Comparison of ENCODE assay signal across 8 cellular contexts in the genomic region with DNA sequence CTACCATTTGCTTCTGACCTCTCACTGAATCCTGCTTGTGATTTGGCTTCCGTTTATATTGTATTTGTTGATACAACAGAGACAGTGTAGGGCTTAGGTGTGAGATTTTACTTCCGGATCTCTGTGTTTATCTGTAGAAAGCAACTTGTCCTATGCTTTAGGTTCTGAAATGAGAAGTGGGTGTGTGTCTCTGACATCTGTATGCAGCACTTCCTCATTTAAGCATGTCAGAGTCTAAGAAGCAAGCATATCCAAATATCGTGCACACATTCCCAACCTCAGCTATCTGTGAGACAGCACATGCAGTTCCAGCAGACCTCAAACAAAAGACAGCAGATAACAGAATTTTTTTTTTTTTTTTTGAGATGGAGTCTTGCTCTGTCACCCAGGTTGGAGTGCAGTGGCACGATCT. TPM values are rescaled to one million over a fixed set of nuclear protein-coding genes. Genes with fewer than 3 reads are reported as not detected.
A peak's percentile ranks its signal among the peaks of the same experiment; 100 is the strongest.
DNase-seq lines count a peak whose midpoint lies in the region; ATAC-seq and TF ChIP-seq lines count a peak whose summit lies in the region.

No MANE protein-coding gene starts in this region.

- peak; percentile 100 for ATAC-seq in GM18517 (IDR thresholded peaks at IDR 0.05; ENCODE audit: unreplicated experiment)
- ATAC-seq in HG02623 (IDR thresholded peaks at IDR 0.05; ENCODE audit: unreplicated experiment): peak; percentile 100
- peak; percentile 27 for ATAC-seq in gastroesophageal sphincter

- TF ChIP-seq EP300 in gastroesophageal sphincter (IDR thresholded peaks at IDR 0.05): no peak

- H3K27ac ChIP-seq in gastroesophageal sphincter (peak overlapping the region in 3 of 4 donors; percentile 7 to 55 (median 54)), prostate gland (peak overlapping the region in 1 of 2 donors; percentile 41), brain microvascular endothelial cell (no peak overlapping the region)

- H3K4me1 ChIP-seq in gastroesophageal sphincter (peaks cover 24 to 100% (median 49%) of the 10 kb centered on the region in 3 donors), prostate gland (replicated peaks) (peaks cover 13% of the 10 kb centered on the region)

- in situ Hi-C loops in brain microvascular endothelial cell (cut with HindIII; ENCODE audit: low pct_ligation_motif_present, low sequenced_read_pairs): no loop called here

- TF ChIP-seq CTCF in gastroesophageal sphincter (IDR thresholded peaks at IDR 0.05) (no peak), prostate gland (IDR thresholded peaks at IDR 0.05) (no peak), brain microvascular endothelial cell (IDR thresholded peaks at IDR 0.05; ENCODE audit: low read depth, low read length, missing control alignments) (no peak)

- H3K4me3 ChIP-seq in gastroesophageal sphincter (peak overlapping the region in 1 of 2 donors; percentile 21), prostate gland (no peak overlapping the region), brain microvascular endothelial cell (ENCODE audit: low read depth, low read length) (no peak overlapping the region)

- H3K36me3 ChIP-seq in gastroesophageal sphincter: no peaks in the 10 kb centered on the region
- no peaks in the 10 kb centered on the region for H3K36me3 ChIP-seq in prostate gland
- H3K36me3 ChIP-seq in brain microvascular endothelial cell (replicated peaks): no peaks in the 10 kb centered on the region

- TF ChIP-seq POLR2A in gastroesophageal sphincter (IDR thresholded peaks at IDR 0.05) (no peak), prostate gland (IDR thresholded peaks at IDR 0.05) (no peak)

- 23 to 29% methylated on average over 4 of the region's 4 CpGs for WGBS in gastroesophageal sphincter (ENCODE audit: low coverage in 1 of 2), 2 donors
- 24% methylated on average over 4 of the region's 4 CpGs for WGBS in prostate gland

- H3K9me3 ChIP-seq in gastroesophageal sphincter: no peaks in the 10 kb centered on the region
- H3K9me3 ChIP-seq in prostate gland: no peaks in the 10 kb centered on the region

- intact Hi-C loops in prostate gland (cut with DNase I): no loop called here

- DNase-seq in NOMO-1 (lab: John Stamatoyannopoulos, UW; ENCODE audit: unreplicated experiment in 2 of 2) (peak; percentile 8 to 69), prostate gland (ENCODE audit: low spot score) (no peak), NCI-H226 (no peak), COLO829 (ENCODE audit: low spot score) (no peak), brain microvascular endothelial cell (no peak)

- H3K27me3 ChIP-seq in gastroesophageal sphincter (no peaks in the 10 kb centered on the region), prostate gland (replicated peaks; ENCODE audit: insufficient read depth) (no peaks in the 10 kb centered on the region), brain microvascular endothelial cell (replicated peaks) (no peaks in the 10 kb centered on the region)

RNA-seq across cellular contexts. Expression of a gene that starts 16.3 kb away (rescaled TPM):
- 100 to 1,000 TPM; 117 to 224 (median 154) TPM for total RNA-seq in gastroesophageal sphincter
- 100 to 1,000 TPM in 1 of 2 donors, 10 to 100 TPM in 1; 82.9 to 129 TPM for total RNA-seq in prostate gland

Comparison
In these comparisons a context has a peak if more than half of its experiments do, and no peak if none do; other contexts are left out.
1. ATAC-seq: peak in every context shown above with its lines; median percentile 100 in GM18517; 100 in HG02623; 27 in gastroesophageal sphincter.
2. DNase-seq: peak in NOMO-1 (2 of 2); none in prostate gland (single experiment), NCI-H226 (single experiment), COLO829 (single experiment) and brain microvascular endothelial cell (single experiment).